Comparison of ENCODE assay signal across 9 cellular contexts in genomic region chr12:88299567-88300101, GRCh38.
A peak's percentile ranks its signal among the peaks of the same experiment; 100 is the strongest.
DNase-seq lines count a peak whose midpoint lies in the region; ATAC-seq and TF ChIP-seq lines count a peak whose summit lies in the region.
"Had no signal": no experiment of that assay in that cellular context is flagged by ENCODE, and none has a peak within 500 bp of the region (broad histone marks: within the 10 kb centered on the region; RNA-seq: fewer than 3 reads in every experiment).

No MANE protein-coding gene starts in this region.

- no TSS peak for BruUV-seq in HCT116 (replicated peaks; lab: Mats Ljungman, UMichigan)

- POLR2A ChIA-PET in HCT116 (lab: Charles Lee): interaction anchor here (1.1 to 1.4 kb wide), 2 partner anchors 9 to 281 kb away, joined by 3 to 4 read pairs; partner anchors contain the start of gene KITLG

- H3K4me3 Mint-ChIP-seq in effector memory CD8-positive, alpha-beta T cell: no peak overlapping the region

- H3K9me3 Mint-ChIP-seq in effector memory CD8-positive, alpha-beta T cell: peaks cover 0 to 2% of the 10 kb centered on the region in 2 donors

- H4K20me1 ChIP-seq in HCT116 (ENCODE audit: insufficient read depth): no peaks in the 10 kb centered on the region

- H3K27ac Mint-ChIP-seq in effector memory CD8-positive, alpha-beta T cell: no peak overlapping the region

- no peaks in the 10 kb centered on the region; the same call in 1 of the 2 replicates for H3K9me2 ChIP-seq in HCT116 (ENCODE audit: insufficient read depth)

- peaks cover 0 to 4% of the 10 kb centered on the region in 2 donors for H3K4me1 Mint-ChIP-seq in effector memory CD8-positive, alpha-beta T cell (ENCODE audit: low read depth in 2 of 2)

- RAD21 ChIA-PET in HCT116 (lab: Charles Lee; ENCODE audit: low non-redundant PET in 1 of 2, low total read pairs in 2 of 2, uncharacterized antibody in 2 of 2, unreplicated experiment in 2 of 2): no interaction called here

- ATAC-seq in HCT116: peak; percentile 66
- no peak for ATAC-seq in effector memory CD8-positive, alpha-beta T cell (replicated peaks)

- H3K27me3 ChIP-seq in HCT116 (ENCODE audit: insufficient read depth, low read length) (no peaks in the 10 kb centered on the region), MG63 (no peaks in the 10 kb centered on the region), brain microvascular endothelial cell (replicated peaks) (no peaks in the 10 kb centered on the region)

- no peaks in the 10 kb centered on the region for H3K36me3 Mint-ChIP-seq in effector memory CD8-positive, alpha-beta T cell (ENCODE audit: insufficient read depth)

- intact Hi-C loops in HCT116 (cut with micrococcal nuclease): no loop called here

- in situ Hi-C loops in brain microvascular endothelial cell (cut with HindIII; ENCODE audit: low pct_ligation_motif_present, low sequenced_read_pairs): no loop called here

- peaks cover 9 to 32% of the 10 kb centered on the region in 2 experiments; a peak in 3 of 4 replicates for H3K4me1 ChIP-seq in HCT116 (ENCODE audit: control insufficient read depth in 1 of 2, insufficient read depth in 2 of 2, low read length in 2 of 2)

- H3K9ac ChIP-seq in HCT116 (ENCODE audit: low read length): no peak overlapping the region

- peak overlapping the region; percentile 52 for H3K4me2 ChIP-seq in HCT116 (ENCODE audit: low read length)

- H3K36me3 ChIP-seq in HCT116 (ENCODE audit: control insufficient read depth in 1 of 2, insufficient read depth in 2 of 2, low read length in 2 of 2): no peaks in the 10 kb centered on the region
- no peaks in the 10 kb centered on the region for H3K36me3 ChIP-seq in MG63
- H3K36me3 ChIP-seq in brain microvascular endothelial cell (replicated peaks): no peaks in the 10 kb centered on the region

- no peak for TF ChIP-seq RAD21 in HCT116 (IDR thresholded peaks at IDR 0.05; ENCODE audit: low read depth)

- no peak for TF ChIP-seq POLR2A in HCT116 (IDR thresholded peaks at IDR 0.05; ENCODE audit: borderline replicate concordance, extremely low read depth, insufficient read depth, insufficient read length)

- CTCF ChIA-PET in HCT116 (lab: Charles Lee): interaction anchor here (0.8 kb wide), 1 partner anchor 157 kb away, joined by 3 read pairs; the partner anchor contains the start of genes CEP290 and TMTC3

- H3K27ac ChIP-seq in HCT116 (ENCODE audit: low read depth, low read length): no peak overlapping the region; the same call in 1 of the 2 replicates
- peak overlapping the region; percentile 97 for H3K27ac ChIP-seq in brain microvascular endothelial cell
- H3K27ac ChIP-seq: 22Rv1 had no signal

- H3K4me3 ChIP-seq in HCT116 (replicated peaks in 1 of 2; ENCODE audit: low read depth in 1 of 2, low read length in 2 of 2) (no peak overlapping the region), MG63 (no peak overlapping the region), brain microvascular endothelial cell (ENCODE audit: low read depth, low read length) (no peak overlapping the region)

- H3K9me3 ChIP-seq in HCT116 (ENCODE audit: control insufficient read depth in 1 of 2, insufficient read depth in 1 of 2, low read depth in 1 of 2, low read length in 2 of 2) (no peaks in the 10 kb centered on the region), MG63 (peaks cover 3% of the 10 kb centered on the region; the same call in 1 of the 2 replicates)

- H3K79me2 ChIP-seq in HCT116 (ENCODE audit: insufficient read depth, low read length): no peaks in the 10 kb centered on the region

- peak overlapping the region; percentile 77 for H2AFZ ChIP-seq in HCT116 (ENCODE audit: low read depth, low read length, poor library complexity, severe bottlenecking)

- TF ChIP-seq CTCF in HCT116 (IDR thresholded peaks at IDR 0.05 in 2 of 3, conservative IDR thresholded peaks at IDR 0.05 in 1 of 3; ENCODE audit: borderline replicate concordance in 1 of 3, insufficient read depth in 1 of 3, low read depth in 2 of 3, low read length in 2 of 3): no peak
- TF ChIP-seq CTCF in brain microvascular endothelial cell (IDR thresholded peaks at IDR 0.05; ENCODE audit: low read depth, low read length, missing control alignments): no peak

- H3K27me3 Mint-ChIP-seq in effector memory CD8-positive, alpha-beta T cell: no peaks in the 10 kb centered on the region

- peak; percentile 19 for DNase-seq in NCI-H2196 (lab: John Stamatoyannopoulos, UW; ENCODE audit: unreplicated experiment)
- no peak for DNase-seq in NCI-H2196 treated with DMSO at 0.1 percent for 48 hours (lab: John Stamatoyannopoulos, UW; ENCODE audit: unreplicated experiment)
- peak; percentile 34 for DNase-seq in HCT116 (ENCODE audit: low read depth, low spot score)
- DNase-seq in MG63: peak; percentile 82
- DNase-seq in brain microvascular endothelial cell: peak; percentile 99
- DNase-seq in stimulated activated CD4-positive, alpha-beta T cell treated with anti-CD3 and anti-CD28 coated beads, Interleukin-4, amount 100 ng/mL, for 48 hours (ENCODE audit: low read depth in 2 of 2): peak; percentile 25 to 50
- no peak for DNase-seq in NCI-H1930 (lab: John Stamatoyannopoulos, UW)
- DNase-seq in effector memory CD8-positive, alpha-beta T cell: no peak

TF ChIP-seq in HCT116, 20 proteins besides CTCF, POLR2A, EP300 and RAD21:
- TF ChIP-seq SIN3A (IDR thresholded peaks at IDR 0.05; ENCODE audit: low read depth): peak; percentile 36; the same call in 1 of the 2 replicates
- TF ChIP-seq YY1 (IDR thresholded peaks at IDR 0.05; ENCODE audit: extremely low read depth, insufficient replicate concordance, low read depth, low read length): no peak
- no peak for TF ChIP-seq ZBTB33 (IDR thresholded peaks at IDR 0.05; ENCODE audit: extremely low read depth, insufficient replicate concordance, low read length)
- TF ChIP-seq, protein P1, sequence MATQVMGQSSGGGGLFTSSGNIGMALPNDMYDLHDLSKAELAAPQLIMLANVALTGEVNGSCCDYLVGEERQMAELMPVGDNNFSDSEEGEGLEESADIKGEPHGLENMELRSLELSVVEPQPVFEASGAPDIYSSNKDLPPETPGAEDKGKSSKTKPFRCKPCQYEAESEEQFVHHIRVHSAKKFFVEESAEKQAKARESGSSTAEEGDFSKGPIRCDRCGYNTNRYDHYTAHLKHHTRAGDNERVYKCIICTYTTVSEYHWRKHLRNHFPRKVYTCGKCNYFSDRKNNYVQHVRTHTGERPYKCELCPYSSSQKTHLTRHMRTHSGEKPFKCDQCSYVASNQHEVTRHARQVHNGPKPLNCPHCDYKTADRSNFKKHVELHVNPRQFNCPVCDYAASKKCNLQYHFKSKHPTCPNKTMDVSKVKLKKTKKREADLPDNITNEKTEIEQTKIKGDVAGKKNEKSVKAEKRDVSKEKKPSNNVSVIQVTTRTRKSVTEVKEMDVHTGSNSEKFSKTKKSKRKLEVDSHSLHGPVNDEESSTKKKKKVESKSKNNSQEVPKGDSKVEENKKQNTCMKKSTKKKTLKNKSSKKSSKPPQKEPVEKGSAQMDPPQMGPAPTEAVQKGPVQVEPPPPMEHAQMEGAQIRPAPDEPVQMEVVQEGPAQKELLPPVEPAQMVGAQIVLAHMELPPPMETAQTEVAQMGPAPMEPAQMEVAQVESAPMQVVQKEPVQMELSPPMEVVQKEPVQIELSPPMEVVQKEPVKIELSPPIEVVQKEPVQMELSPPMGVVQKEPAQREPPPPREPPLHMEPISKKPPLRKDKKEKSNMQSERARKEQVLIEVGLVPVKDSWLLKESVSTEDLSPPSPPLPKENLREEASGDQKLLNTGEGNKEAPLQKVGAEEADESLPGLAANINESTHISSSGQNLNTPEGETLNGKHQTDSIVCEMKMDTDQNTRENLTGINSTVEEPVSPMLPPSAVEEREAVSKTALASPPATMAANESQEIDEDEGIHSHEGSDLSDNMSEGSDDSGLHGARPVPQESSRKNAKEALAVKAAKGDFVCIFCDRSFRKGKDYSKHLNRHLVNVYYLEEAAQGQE (IDR thresholded peaks at IDR 0.05; ENCODE audit: low read depth): no peak
- TF ChIP-seq FOSL1 (IDR thresholded peaks at IDR 0.05; ENCODE audit: low read depth): peak; percentile 59
- TF ChIP-seq, protein P2, sequence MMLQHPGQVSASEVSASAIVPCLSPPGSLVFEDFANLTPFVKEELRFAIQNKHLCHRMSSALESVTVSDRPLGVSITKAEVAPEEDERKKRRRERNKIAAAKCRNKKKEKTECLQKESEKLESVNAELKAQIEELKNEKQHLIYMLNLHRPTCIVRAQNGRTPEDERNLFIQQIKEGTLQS (IDR thresholded peaks at IDR 0.05): peak; percentile 7; the same call in 1 of the 2 replicates
- no peak for TF ChIP-seq ZNF274 (IDR thresholded peaks at IDR 0.05; ENCODE audit: low read depth, low read length)
- peak; percentile 42 for TF ChIP-seq JUND (IDR thresholded peaks at IDR 0.05)
- TF ChIP-seq CBX3 (IDR thresholded peaks at IDR 0.05; ENCODE audit: low read depth): peak; percentile 82
- 0 out of 2 replicates have a peak, but pooled peaks have one; percentile 16 for TF ChIP-seq EGR1 (IDR thresholded peaks at IDR 0.05; ENCODE audit: low read depth)
- TF ChIP-seq TCF7L2 (IDR thresholded peaks at IDR 0.05; ENCODE audit: borderline replicate concordance, extremely low read depth, insufficient read depth, insufficient read length): no peak
- TF ChIP-seq ELF1 (IDR thresholded peaks at IDR 0.05; ENCODE audit: borderline replicate concordance, low read depth): no peak
- TF ChIP-seq SRF (IDR thresholded peaks at IDR 0.05; ENCODE audit: low read depth): peak; percentile 80
- peak; percentile 91 for TF ChIP-seq MAX (IDR thresholded peaks at IDR 0.05)
- TF ChIP-seq ZFX (IDR thresholded peaks at IDR 0.05): no peak
- no peak for TF ChIP-seq CEBPB (IDR thresholded peaks at IDR 0.05; ENCODE audit: low read depth)

Comparison
In these comparisons a context has a peak if more than half of its experiments do, and no peak if none do; other contexts are left out.
1. DNase-seq: peak in NCI-H2196 (single experiment), HCT116 (single experiment), MG63 (single experiment), brain microvascular endothelial cell (single experiment) and stimulated activated CD4-positive, alpha-beta T cell treated with anti-CD3 and anti-CD28 coated beads, Interleukin-4, amount 100 ng/mL, for 48 hours (2 of 2); none in NCI-H2196 treated with DMSO at 0.1 percent for 48 hours (single experiment), NCI-H1930 (0 of 2) and effector memory CD8-positive, alpha-beta T cell (0 of 3).